In genomic region chr6:137496909-137497721, GRCh38 we compare ENCODE assay signal across 12 cellular contexts. TPM values are rescaled to one million over a fixed set of nuclear protein-coding genes. Genes with fewer than 3 reads are reported as not detected.
DNase-seq lines count a peak whose midpoint lies in the region; ATAC-seq and TF ChIP-seq lines count a peak whose summit lies in the region.
"Had no signal": no experiment of that assay in that cellular context is flagged by ENCODE, and none has a peak within 500 bp of the region (broad histone marks: within the 10 kb centered on the region; RNA-seq: fewer than 3 reads in every experiment).

No MANE protein-coding gene starts in this region.

- peaks cover 97% of the 10 kb centered on the region for H3K27me3 Mint-ChIP-seq in WTC11 (ENCODE audit: low read depth)

- H2AFZ ChIP-seq in SK-N-SH (ENCODE audit: low read depth) = no peak overlapping the region
- H2AFZ ChIP-seq: GM23248 had no signal

- CTCF ChIA-PET in SK-N-SH (lab: Yijun Ruan, JAX) (interaction anchor here (0.7 kb wide), 1 partner anchor 33 kb away, joined by 3 read pairs; no protein-coding TSS in a partner anchor), WTC11 (lab: Charles Lee) (interaction anchor here (0.8 to 3.9 kb wide), 7 partner anchors 8 to 225 kb away, joined by 3 to 41 read pairs (median 5); no protein-coding TSS in a partner anchor)

- no peaks in the 10 kb centered on the region for H3K9me3 ChIP-seq in SK-N-SH
- no peaks in the 10 kb centered on the region for H3K9me3 ChIP-seq in iPS DF 6.9 (ENCODE audit: control insufficient read depth, insufficient read depth, low read length)
- no peaks in the 10 kb centered on the region for H3K9me3 ChIP-seq in skeletal muscle satellite cell (replicated peaks; ENCODE audit: low read length)
- H3K9me3 ChIP-seq: right lobe of liver had no signal

- H3K27ac ChIP-seq in SK-N-SH (ENCODE audit: low read depth in 2 of 2, low read length in 1 of 2) = no peak overlapping the region
- no peak overlapping the region for H3K27ac ChIP-seq in iPS DF 6.9 (ENCODE audit: low read length)
- H3K27ac ChIP-seq: GM23248, right lobe of liver had no signal

- no peaks in the 10 kb centered on the region for H3K36me3 Mint-ChIP-seq in WTC11

- TF ChIP-seq CTCF in SK-N-SH (IDR thresholded peaks at IDR 0.05) (no peak), WTC11 (IDR thresholded peaks at IDR 0.05) (no peak)

- H3K79me2 ChIP-seq in SK-N-SH (ENCODE audit: insufficient read depth) = no peaks in the 10 kb centered on the region

- no peak for TF ChIP-seq RAD21 in SK-N-SH (IDR thresholded peaks at IDR 0.05; ENCODE audit: low read length)

- H3K4me3 ChIP-seq in SK-N-SH (ENCODE audit: low read depth in 2 of 2, low read length in 1 of 2) = no peak overlapping the region
- H3K4me3 ChIP-seq in iPS DF 6.9 (ENCODE audit: low read length) = peak overlapping the region; percentile 41; the same call in 1 of the 2 replicates
- no peak overlapping the region for H3K4me3 ChIP-seq in skeletal muscle satellite cell (ENCODE audit: low read length)
- H3K4me3 ChIP-seq: GM23248, right lobe of liver had no signal

- 14% methylated on average over 33 of the region's 47 CpGs for WGBS in SK-N-SH (ENCODE audit: low lambda C conversion rate)
- WGBS in iPS DF 6.9 (ENCODE audit: insufficient coverage, insufficient read length) = no CpG with 5 or more reads among the region's 47 CpGs

- no peak overlapping the region for H3K27ac Mint-ChIP-seq in WTC11

- H3F3A ChIP-seq in SK-N-SH (replicated peaks; ENCODE audit: insufficient read depth) = no peaks in the 10 kb centered on the region

- H3K4me1 ChIP-seq in SK-N-SH (ENCODE audit: control insufficient read depth in 1 of 2, insufficient read depth in 2 of 2, low read depth in 1 of 2, low read length in 1 of 2) (no peaks in the 10 kb centered on the region), iPS DF 6.9 (ENCODE audit: control insufficient read depth, insufficient read depth, low read length) (peaks cover 8% of the 10 kb centered on the region), skeletal muscle satellite cell (ENCODE audit: control insufficient read depth, insufficient read depth, low read length) (peaks cover 6% of the 10 kb centered on the region)

- H3K9me2 ChIP-seq in SK-N-SH = no peaks in the 10 kb centered on the region

- POLR2A ChIA-PET in SK-N-SH (lab: Yijun Ruan, JAX) = no interaction called here
- POLR2A ChIA-PET in WTC11 (lab: Charles Lee) = interaction anchor here (1.2 to 2.8 kb wide), 2 partner anchors 8 to 11 kb away, joined by 4 to 10 read pairs; no protein-coding TSS in a partner anchor

- H3K27me3 ChIP-seq in SK-N-SH (ENCODE audit: insufficient read depth) (peaks cover 56% of the 10 kb centered on the region), iPS DF 6.9 (ENCODE audit: control insufficient read depth, insufficient read depth, low read length) (peaks cover 59% of the 10 kb centered on the region), skeletal muscle satellite cell (ENCODE audit: control insufficient read depth, insufficient read depth, low read length) (peaks cover 94% of the 10 kb centered on the region)

- H3K9ac ChIP-seq in SK-N-SH = no peak overlapping the region
- H3K9ac ChIP-seq in skeletal muscle satellite cell (ENCODE audit: low read depth, low read length) = no peak overlapping the region
- H3K9ac ChIP-seq: GM23248 had no signal

- peaks cover 46% of the 10 kb centered on the region for H3K4me1 Mint-ChIP-seq in WTC11

- H3K4me2 ChIP-seq in SK-N-SH (no peak overlapping the region), skeletal muscle satellite cell (ENCODE audit: low read length) (peak overlapping the region; percentile 32)

- peak; percentile 17; the same call in 1 of the 3 replicates for ATAC-seq in SK-N-SH treated with all-trans-retinoic acid at 6 μM for 48 hours
- ATAC-seq in WTC11 = no peak
- ATAC-seq in GM19467 (IDR thresholded peaks at IDR 0.05; ENCODE audit: unreplicated experiment) = no peak

- DNase-seq in SK-N-SH (no peak), WTC11 (ENCODE audit: low spot score) (peak; percentile 24), iPS DF 6.9 (ENCODE audit: low read depth, low spot score) (no peak), mucosa of gallbladder (ENCODE audit: low spot score) (no peak)
- no peak for DNase-seq in activated CD4-positive, CD25-positive, alpha-beta regulatory T cell treated with anti-CD3 and anti-CD28 coated beads, Interleukin-2, amount 50 U/mL, for 72 hours
- DNase-seq: GM23248 had no signal

- H3K9me3 Mint-ChIP-seq in WTC11 = no peaks in the 10 kb centered on the region

- H3K36me3 ChIP-seq in SK-N-SH (replicated peaks in 1 of 2; ENCODE audit: control insufficient read depth in 1 of 2, insufficient read depth in 2 of 2, low read length in 1 of 2) = no peaks in the 10 kb centered on the region
- H3K36me3 ChIP-seq in iPS DF 6.9 (ENCODE audit: control insufficient read depth, insufficient read depth, low read length) = no peaks in the 10 kb centered on the region; the same call in 1 of the 2 replicates
- H3K36me3 ChIP-seq in skeletal muscle satellite cell (ENCODE audit: insufficient read depth, low read length) = no peaks in the 10 kb centered on the region
- H3K36me3 ChIP-seq: right lobe of liver had no signal

- H3K4me3 Mint-ChIP-seq in WTC11 = peak overlapping the region; percentile 80

- H4K20me1 ChIP-seq in SK-N-SH (ENCODE audit: insufficient read depth) = no peaks in the 10 kb centered on the region

- TF ChIP-seq EP300 in SK-N-SH (IDR thresholded peaks at IDR 0.05; ENCODE audit: borderline replicate concordance in 1 of 2, low read depth in 1 of 2, low read length in 1 of 2) = no peak

TF ChIP-seq in SK-N-SH treated with all-trans-retinoic acid at 6 μM for 48 hours, 23 proteins besides CTCF, POLR2A, EP300 and RAD21:
- TF ChIP-seq POU6F1 (CRISPR knock-in tag; IDR thresholded peaks at IDR 0.05; ENCODE audit: borderline replicate concordance, low read depth) = no peak
- no peak for TF ChIP-seq GLIS3 (CRISPR knock-in tag; IDR thresholded peaks at IDR 0.05)
TF ChIP-seq in SK-N-SH treated with all-trans-retinoic acid at 6 μM for 48 hours: peak in this region for 0.

TF ChIP-seq in SK-N-SH, 30 proteins besides CTCF, POLR2A, EP300 and RAD21:
- TF ChIP-seq FOXJ3 (CRISPR knock-in tag; IDR thresholded peaks at IDR 0.05) (no peak), TCF12 (IDR thresholded peaks at IDR 0.05) (no peak), TAF1 (IDR thresholded peaks at IDR 0.05; ENCODE audit: borderline replicate concordance, low read depth, low read length) (no peak), EZH2phosphoT487 (IDR thresholded peaks at IDR 0.05; ENCODE audit: borderline replicate concordance, low read depth) (no peak), SMC3 (IDR thresholded peaks at IDR 0.05; ENCODE audit: low read depth, low read length) (no peak), MXI1 (IDR thresholded peaks at IDR 0.05; ENCODE audit: low read depth, low read length) (no peak), SIN3A (IDR thresholded peaks at IDR 0.05; ENCODE audit: borderline replicate concordance, low read depth, low read length) (no peak), RFX5 (IDR thresholded peaks at IDR 0.05; ENCODE audit: low read length) (no peak), JUND (IDR thresholded peaks at IDR 0.05) (no peak)

TF ChIP-seq in WTC11, 78 proteins besides CTCF, POLR2A, EP300 and RAD21:
- TF ChIP-seq TEAD1 (CRISPR knock-in tag; IDR thresholded peaks at IDR 0.05) (peak; percentile 24; the same call in 1 of the 2 replicates), CBFB (CRISPR knock-in tag; IDR thresholded peaks at IDR 0.05; ENCODE audit: low read depth) (peak; percentile 19; the same call in 1 of the 2 replicates), JAZF1 (CRISPR knock-in tag; IDR thresholded peaks at IDR 0.05) (no peak)
TF ChIP-seq in WTC11: peak in this region for 2.

RNA-seq across cellular contexts. Expression of gene OLIG3, which starts 2.9 kb away (rescaled TPM):
- not detected in 2 replicates for polyA plus RNA-seq in SK-N-SH (2012; rRNA removed)
- not detected in 2 replicates for polyA plus RNA-seq in SK-N-SH (2012; cell fraction: cytosol; rRNA removed)
- polyA plus RNA-seq in SK-N-SH (2012; cell fraction: nucleus; rRNA removed) = not detected in 2 replicates
- total RNA-seq in WTC11 (2021) (1.8 to 5.4 TPM (median 2.2 TPM) in 3 replicates), mucosa of gallbladder (not detected)
- total RNA-seq in skeletal muscle satellite cell (2012; rRNA removed) = not detected in 2 replicates
- total RNA-seq: bronchial epithelial cell, GM23248, right lobe of liver, subcutaneous adipose tissue had no signal
- polyA plus RNA-seq: GM23248 had no signal
